18 cellular contexts compared by ENCODE assay signal in genomic region chr6:136566007-136566487, GRCh38. TPM values are rescaled to one million over a fixed set of nuclear protein-coding genes. Genes with fewer than 3 reads are reported as not detected.
A peak's percentile ranks its signal among the peaks of the same experiment; 100 is the strongest.
DNase-seq lines count a peak whose midpoint lies in the region; ATAC-seq and TF ChIP-seq lines count a peak whose summit lies in the region.
"Had no signal": no experiment of that assay in that cellular context is flagged by ENCODE, and none has a peak within 500 bp of the region (broad histone marks: within the 10 kb centered on the region; RNA-seq: fewer than 3 reads in every experiment).

No MANE protein-coding gene starts in this region.

- peak; percentile 9 for TF ChIP-seq EP300 in transverse colon (IDR thresholded peaks at IDR 0.05; ENCODE audit: low read depth)

- no peak for TF ChIP-seq POLR2A in transverse colon (IDR thresholded peaks at IDR 0.05)

- peaks cover 0 to 4% (median 0%) of the 10 kb centered on the region in 4 donors for H3K36me3 ChIP-seq in transverse colon
- H3K36me3 ChIP-seq: neural progenitor cell, uterus had no signal

- no peak for DNase-seq in activated CD4-positive, alpha-beta T cell treated with anti-CD3 and anti-CD28 coated beads, Interleukin-2, amount 10 ng/mL, durations not matched to agents 7 days and 5 days
- no peak for DNase-seq in activated CD4-positive, alpha-beta T cell treated with anti-CD3 and anti-CD28 coated beads, Interleukin-2, amount 50 U/mL, for 1 hour
- DNase-seq in NOMO-1 treated with dmso at 0.1 percent for 144 hours (lab: John Stamatoyannopoulos, UW; ENCODE audit: unreplicated experiment): peak; percentile 73
- peak; percentile 23 to 67 (median 56) for DNase-seq in right cardiac atrium
- DNase-seq in transverse colon: peak; percentile 51
- DNase-seq in DMS79 treated with DMSO at 0.1 percent for 48 hours (lab: John Stamatoyannopoulos, UW): no peak
- DNase-seq in AML-193 (lab: John Stamatoyannopoulos, UW): no peak
- DNase-seq: ACHN; activated CD8-positive, alpha-beta T cell treated with anti-CD3 and anti-CD28 coated beads, Interleukin-2, amount 10 ng/mL, durations not matched to agents 7 days and 5 days; activated gamma-delta T cell; endodermal cell; H7; NCI-H1417 treated with DMSO at 0.1 percent for 48 hours; uterus had no signal

- peak overlapping the region; percentile 22 for H3K27ac Mint-ChIP-seq in activated CD4-positive, alpha-beta T cell treated with anti-CD3 and anti-CD28 coated beads, Interleukin-2, amount 10 ng/mL, durations not matched to agents 7 days and 5 days
- H3K27ac Mint-ChIP-seq: activated CD8-positive, alpha-beta T cell treated with anti-CD3 and anti-CD28 coated beads, Interleukin-2, amount 10 ng/mL, durations not matched to agents 7 days and 5 days; endodermal cell; neural progenitor cell; T-helper 2 cell treated with Interferon-gamma antibody and Interleukin-4, amounts not matched to agents 5 μg/mL and 100 μg/mL, for 36 hours had no signal

- H3K9me3 ChIP-seq in right cardiac atrium (ENCODE audit: control insufficient read depth, low read length): no peaks in the 10 kb centered on the region
- no peaks in the 10 kb centered on the region for H3K9me3 ChIP-seq in transverse colon
- H3K9me3 ChIP-seq: uterus had no signal

- no peak overlapping the region for H3K27ac ChIP-seq in right cardiac atrium (ENCODE audit: low read length)
- peak overlapping the region; percentile 52 to 79 (median 72) for H3K27ac ChIP-seq in transverse colon
- H3K27ac ChIP-seq: neural progenitor cell, uterus had no signal

- intact Hi-C loops in right cardiac atrium (cut with DNase I) (no loop called here), transverse colon (cut with DNase I; ENCODE audit: low total_unique reads) (no loop called here)

- peak; percentile 20 to 51 for ATAC-seq in right cardiac atrium
- ATAC-seq in GM19351 (IDR thresholded peaks at IDR 0.05; ENCODE audit: unreplicated experiment): no peak
- ATAC-seq: activated CD8-positive, alpha-beta T cell treated with anti-CD3 and anti-CD28 coated beads, Interleukin-2, amount 10 ng/mL, durations not matched to agents 7 days and 5 days had no signal

- peaks cover 9% of the 10 kb centered on the region for H3K9me3 Mint-ChIP-seq in activated CD4-positive, alpha-beta T cell treated with anti-CD3 and anti-CD28 coated beads, Interleukin-2, amount 10 ng/mL, durations not matched to agents 7 days and 5 days

- no peak overlapping the region for H3K4me3 Mint-ChIP-seq in activated CD4-positive, alpha-beta T cell treated with anti-CD3 and anti-CD28 coated beads, Interleukin-2, amount 10 ng/mL, durations not matched to agents 7 days and 5 days
- H3K4me3 Mint-ChIP-seq: activated CD8-positive, alpha-beta T cell treated with anti-CD3 and anti-CD28 coated beads, Interleukin-2, amount 10 ng/mL, durations not matched to agents 7 days and 5 days; endodermal cell; neural progenitor cell; T-helper 2 cell treated with Interferon-gamma antibody and Interleukin-4, amounts not matched to agents 5 μg/mL and 100 μg/mL, for 36 hours had no signal

- peaks cover 12% of the 10 kb centered on the region for H3K4me1 Mint-ChIP-seq in activated CD4-positive, alpha-beta T cell treated with anti-CD3 and anti-CD28 coated beads, Interleukin-2, amount 10 ng/mL, durations not matched to agents 7 days and 5 days
- H3K4me1 Mint-ChIP-seq: endodermal cell, neural progenitor cell had no signal

- peaks cover 48% of the 10 kb centered on the region for H3K36me3 Mint-ChIP-seq in activated CD4-positive, alpha-beta T cell treated with anti-CD3 and anti-CD28 coated beads, Interleukin-2, amount 10 ng/mL, durations not matched to agents 7 days and 5 days (ENCODE audit: low read depth)
- H3K36me3 Mint-ChIP-seq: neural progenitor cell had no signal

- POLR2A ChIA-PET in activated CD4-positive, alpha-beta T cell treated with anti-CD3 and anti-CD28 coated beads, Interleukin-2, amount 10 ng/mL, durations not matched to agents 7 days and 5 days (lab: Charles Lee): no interaction called here

- H3K4me1 ChIP-seq in right cardiac atrium (ENCODE audit: control insufficient read depth, insufficient read depth, low read length) (no peaks in the 10 kb centered on the region), transverse colon (peaks cover 0 to 53% (median 11%) of the 10 kb centered on the region in 4 donors)
- H3K4me1 ChIP-seq: uterus had no signal

- in situ Hi-C loops in transverse colon (cut with MboI; ENCODE audit: low pct_ligation_motif_present in 1 of 4, low pct_unique_long_range_greater_than_20kb in 1 of 4, low sequenced_read_pairs in 3 of 4): loop anchor here in 1 of 4 donors (25.0 kb wide), 1 partner anchor 1054 kb away; no protein-coding TSS in a partner anchor

- TF ChIP-seq CTCF in transverse colon (IDR thresholded peaks at IDR 0.05): no peak

- WGBS in right cardiac atrium: 93% methylated on average over 6 of the region's 6 CpGs
- WGBS in transverse colon (ENCODE audit: low coverage in 1 of 2), 2 donors: 56 to 63% methylated on average over 6 of the region's 6 CpGs

- H3K27me3 Mint-ChIP-seq in activated CD4-positive, alpha-beta T cell treated with anti-CD3 and anti-CD28 coated beads, Interleukin-2, amount 10 ng/mL, durations not matched to agents 7 days and 5 days: no peaks in the 10 kb centered on the region

- no peaks in the 10 kb centered on the region for H3K27me3 ChIP-seq in right cardiac atrium (ENCODE audit: control insufficient read depth, insufficient read depth)
- H3K27me3 ChIP-seq in transverse colon: no peaks in the 10 kb centered on the region
- H3K27me3 ChIP-seq: neural progenitor cell, uterus had no signal

- CTCF ChIA-PET in activated CD4-positive, alpha-beta T cell treated with anti-CD3 and anti-CD28 coated beads, Interleukin-2, amount 10 ng/mL, durations not matched to agents 7 days and 5 days (lab: Charles Lee): interaction anchor here (5.8 kb wide), 1 partner anchor 15 kb away, joined by 29 read pairs; the partner anchor contains the start of gene MAP7

- H3K4me3 ChIP-seq in right cardiac atrium (ENCODE audit: low read length) (no peak overlapping the region), transverse colon (no peak overlapping the region)
- H3K4me3 ChIP-seq: neural progenitor cell, uterus had no signal

RNA-seq across cellular contexts. Expression of gene MAP7, which starts 15.8 kb away (rescaled TPM):
- total RNA-seq in activated CD4-positive, alpha-beta T cell treated with anti-CD3 and anti-CD28 coated beads, Interleukin-2, amount 10 ng/mL, durations not matched to agents 7 days and 5 days: 1 to 10 TPM; 2.1 to 2.3 TPM
- total RNA-seq in right cardiac atrium (1 to 10 TPM; 1.3 to 2.5 (median 1.8) TPM), transverse colon (10 to 100 TPM; 40.6 to 61.3 (median 46.6) TPM)
- polyA plus RNA-seq in right cardiac atrium: 0.79 TPM
- total RNA-seq: OCI-LY7 had no signal

Comparison
In these comparisons a context has a peak if more than half of its experiments do, and no peak if none do; other contexts are left out.
1. DNase-seq: peak in NOMO-1 treated with dmso at 0.1 percent for 144 hours (single experiment), right cardiac atrium (3 of 3) and transverse colon (single experiment); none in activated CD4-positive, alpha-beta T cell treated with anti-CD3 and anti-CD28 coated beads, Interleukin-2, amount 10 ng/mL, durations not matched to agents 7 days and 5 days (single experiment), activated CD4-positive, alpha-beta T cell treated with anti-CD3 and anti-CD28 coated beads, Interleukin-2, amount 50 U/mL, for 1 hour (single experiment), DMS79 treated with DMSO at 0.1 percent for 48 hours (single experiment) and AML-193 (0 of 2).
2. RNA of gene MAP7, which starts 15.8 kb away (total RNA-seq): 40.6 to 61.3 TPM in transverse colon; 2.1 to 2.3 TPM in activated CD4-positive, alpha-beta T cell treated with anti-CD3 and anti-CD28 coated beads, Interleukin-2, amount 10 ng/mL, durations not matched to agents 7 days and 5 days and 1.3 to 2.5 TPM in right cardiac atrium; every median in the first group is over 10 times any median in the second.